1 cellular context compared by ENCODE assay signal in the genomic region with DNA sequence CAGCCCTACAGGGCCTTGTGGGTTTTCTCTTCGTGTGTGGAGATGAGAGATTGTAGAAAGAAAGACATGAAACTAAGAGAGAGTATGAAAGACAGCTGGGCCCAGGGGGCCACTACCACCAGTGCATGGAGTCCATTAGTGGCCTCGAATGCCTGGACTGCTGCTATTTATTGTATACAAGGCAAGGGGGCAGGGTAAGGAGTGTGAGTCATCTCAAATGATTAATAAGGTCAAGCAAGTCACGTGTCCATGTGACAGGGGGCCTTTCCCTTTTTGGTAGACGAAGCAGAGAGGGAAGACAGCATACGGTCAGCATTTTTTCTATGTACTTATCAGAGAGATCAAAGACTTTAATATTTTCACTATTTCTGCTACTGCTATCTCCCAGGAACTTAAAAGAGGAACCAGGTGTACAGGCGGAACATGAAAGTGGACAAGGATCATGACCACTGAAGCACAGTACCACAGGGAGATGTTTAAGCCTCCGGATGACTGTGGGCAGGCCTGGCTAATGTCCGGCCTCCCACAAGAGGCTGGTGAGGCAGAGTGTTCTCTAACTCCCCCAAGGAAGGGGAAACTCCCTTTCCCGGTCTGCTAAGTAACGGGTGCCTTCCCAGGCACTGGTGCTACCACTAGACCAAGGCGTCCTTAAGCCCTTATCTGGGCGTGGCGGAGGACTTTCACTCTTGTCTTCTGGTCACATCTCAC.
TF ChIP-seq lines count a peak whose summit lies in the region.

No MANE protein-coding gene starts in this region.

TF ChIP-seq in HepG2, 621 proteins besides CTCF, POLR2A, EP300 and RAD21 (continued from another document):
- TF ChIP-seq, protein P1, sequence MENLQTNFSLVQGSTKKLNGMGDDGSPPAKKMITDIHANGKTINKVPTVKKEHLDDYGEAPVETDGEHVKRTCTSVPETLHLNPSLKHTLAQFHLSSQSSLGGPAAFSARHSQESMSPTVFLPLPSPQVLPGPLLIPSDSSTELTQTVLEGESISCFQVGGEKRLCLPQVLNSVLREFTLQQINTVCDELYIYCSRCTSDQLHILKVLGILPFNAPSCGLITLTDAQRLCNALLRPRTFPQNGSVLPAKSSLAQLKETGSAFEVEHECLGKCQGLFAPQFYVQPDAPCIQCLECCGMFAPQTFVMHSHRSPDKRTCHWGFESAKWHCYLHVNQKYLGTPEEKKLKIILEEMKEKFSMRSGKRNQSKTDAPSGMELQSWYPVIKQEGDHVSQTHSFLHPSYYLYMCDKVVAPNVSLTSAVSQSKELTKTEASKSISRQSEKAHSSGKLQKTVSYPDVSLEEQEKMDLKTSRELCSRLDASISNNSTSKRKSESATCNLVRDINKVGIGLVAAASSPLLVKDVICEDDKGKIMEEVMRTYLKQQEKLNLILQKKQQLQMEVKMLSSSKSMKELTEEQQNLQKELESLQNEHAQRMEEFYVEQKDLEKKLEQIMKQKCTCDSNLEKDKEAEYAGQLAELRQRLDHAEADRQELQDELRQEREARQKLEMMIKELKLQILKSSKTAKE (CRISPR knock-in tag; IDR thresholded peaks at IDR 0.05; ENCODE audit: borderline replicate concordance) = no peak
- TF ChIP-seq HMG20B (CRISPR knock-in tag; conservative IDR thresholded peaks at IDR 0.05) (no peak), CREB1 (IDR thresholded peaks at IDR 0.05) (no peak), CREB1 (CRISPR knock-in tag; IDR thresholded peaks at IDR 0.05) (no peak), ZNF660 (CRISPR knock-in tag; IDR thresholded peaks at IDR 0.05; ENCODE audit: borderline replicate concordance, low read depth) (no peak), GABPA (IDR thresholded peaks at IDR 0.05; ENCODE audit: low read depth, low read length) (no peak), GABPA (CRISPR knock-in tag; IDR thresholded peaks at IDR 0.05; ENCODE audit: low read depth) (no peak), EZH2 (conservative IDR thresholded peaks at IDR 0.05; ENCODE audit: low read depth, low read length) (no peak), EED (CRISPR knock-in tag; IDR thresholded peaks at IDR 0.05) (no peak), JUNB (CRISPR knock-in tag; IDR thresholded peaks at IDR 0.05; ENCODE audit: borderline replicate concordance) (no peak), ZNF782 (CRISPR knock-in tag; IDR thresholded peaks at IDR 0.05; ENCODE audit: borderline replicate concordance) (no peak), CERS6 (CRISPR knock-in tag; IDR thresholded peaks at IDR 0.05) (no peak), ZNF276 (CRISPR knock-in tag; IDR thresholded peaks at IDR 0.05; ENCODE audit: low read depth) (no peak), SRY (CRISPR knock-in tag; IDR thresholded peaks at IDR 0.05) (no peak), ZNF580 (CRISPR knock-in tag; IDR thresholded peaks at IDR 0.05; ENCODE audit: borderline replicate concordance, low read depth) (no peak), ZNF598 (CRISPR knock-in tag; IDR thresholded peaks at IDR 0.05; ENCODE audit: borderline replicate concordance) (no peak), ADNP (CRISPR knock-in tag; IDR thresholded peaks at IDR 0.05) (no peak), GMEB2 (CRISPR knock-in tag; IDR thresholded peaks at IDR 0.05; ENCODE audit: low read depth) (no peak)
- TF ChIP-seq, protein P2, sequence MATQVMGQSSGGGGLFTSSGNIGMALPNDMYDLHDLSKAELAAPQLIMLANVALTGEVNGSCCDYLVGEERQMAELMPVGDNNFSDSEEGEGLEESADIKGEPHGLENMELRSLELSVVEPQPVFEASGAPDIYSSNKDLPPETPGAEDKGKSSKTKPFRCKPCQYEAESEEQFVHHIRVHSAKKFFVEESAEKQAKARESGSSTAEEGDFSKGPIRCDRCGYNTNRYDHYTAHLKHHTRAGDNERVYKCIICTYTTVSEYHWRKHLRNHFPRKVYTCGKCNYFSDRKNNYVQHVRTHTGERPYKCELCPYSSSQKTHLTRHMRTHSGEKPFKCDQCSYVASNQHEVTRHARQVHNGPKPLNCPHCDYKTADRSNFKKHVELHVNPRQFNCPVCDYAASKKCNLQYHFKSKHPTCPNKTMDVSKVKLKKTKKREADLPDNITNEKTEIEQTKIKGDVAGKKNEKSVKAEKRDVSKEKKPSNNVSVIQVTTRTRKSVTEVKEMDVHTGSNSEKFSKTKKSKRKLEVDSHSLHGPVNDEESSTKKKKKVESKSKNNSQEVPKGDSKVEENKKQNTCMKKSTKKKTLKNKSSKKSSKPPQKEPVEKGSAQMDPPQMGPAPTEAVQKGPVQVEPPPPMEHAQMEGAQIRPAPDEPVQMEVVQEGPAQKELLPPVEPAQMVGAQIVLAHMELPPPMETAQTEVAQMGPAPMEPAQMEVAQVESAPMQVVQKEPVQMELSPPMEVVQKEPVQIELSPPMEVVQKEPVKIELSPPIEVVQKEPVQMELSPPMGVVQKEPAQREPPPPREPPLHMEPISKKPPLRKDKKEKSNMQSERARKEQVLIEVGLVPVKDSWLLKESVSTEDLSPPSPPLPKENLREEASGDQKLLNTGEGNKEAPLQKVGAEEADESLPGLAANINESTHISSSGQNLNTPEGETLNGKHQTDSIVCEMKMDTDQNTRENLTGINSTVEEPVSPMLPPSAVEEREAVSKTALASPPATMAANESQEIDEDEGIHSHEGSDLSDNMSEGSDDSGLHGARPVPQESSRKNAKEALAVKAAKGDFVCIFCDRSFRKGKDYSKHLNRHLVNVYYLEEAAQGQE (IDR thresholded peaks at IDR 0.05; ENCODE audit: borderline replicate concordance in 1 of 2, low read depth in 1 of 2, low read length in 2 of 2) = no peak
